In the genomic region with DNA sequence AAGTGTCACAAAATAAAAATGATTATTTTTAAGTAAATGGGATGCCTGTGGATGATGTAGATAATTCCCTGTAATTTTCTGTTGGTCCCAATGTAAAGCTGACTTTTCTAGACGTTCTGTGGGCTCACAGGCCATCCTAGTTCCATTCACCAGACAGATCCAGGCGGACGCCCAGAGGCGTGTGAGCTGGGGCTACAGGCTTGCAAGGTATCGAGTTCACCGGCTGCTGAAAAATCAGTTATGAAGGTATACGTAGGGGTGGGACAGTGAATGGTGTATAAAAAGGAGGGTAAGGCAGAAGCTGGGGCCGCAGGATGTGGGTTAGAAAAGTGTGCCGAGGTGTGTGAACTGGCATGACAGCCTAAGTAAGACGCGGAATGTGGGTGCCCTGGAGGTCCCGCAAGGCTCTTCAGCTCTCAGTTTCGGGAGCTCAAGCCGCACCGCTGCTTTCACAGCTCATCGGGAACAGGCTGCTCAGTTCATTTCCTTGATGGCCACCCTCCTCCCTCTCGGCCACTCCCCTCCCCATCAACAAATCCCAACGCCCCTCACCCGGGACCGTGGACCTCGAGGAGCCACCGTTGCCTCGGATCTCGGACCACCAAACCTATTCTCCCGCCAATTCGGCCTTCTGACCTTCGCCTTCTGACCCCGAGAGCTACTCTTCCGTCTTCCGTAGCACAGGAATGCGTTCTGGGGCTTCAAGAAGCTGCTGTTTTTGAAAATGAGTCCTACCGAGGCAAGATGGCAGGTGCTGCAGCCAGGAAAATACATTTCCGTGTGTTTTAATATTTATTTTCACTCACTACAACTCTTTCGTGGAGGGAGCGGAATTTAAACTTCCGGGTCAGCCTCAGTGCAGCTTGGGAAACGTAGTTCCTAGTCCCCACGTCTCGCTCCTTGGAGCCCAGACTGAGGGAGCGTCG, we compare ENCODE assay signal across 8 cellular contexts. TPM values are rescaled to one million over a fixed set of nuclear protein-coding genes. Genes with fewer than 3 reads are reported as not detected.
A peak's percentile ranks its signal among the peaks of the same experiment; 100 is the strongest.
DNase-seq lines count a peak whose midpoint lies in the region; ATAC-seq and TF ChIP-seq lines count a peak whose summit lies in the region.

A gene with protein sequence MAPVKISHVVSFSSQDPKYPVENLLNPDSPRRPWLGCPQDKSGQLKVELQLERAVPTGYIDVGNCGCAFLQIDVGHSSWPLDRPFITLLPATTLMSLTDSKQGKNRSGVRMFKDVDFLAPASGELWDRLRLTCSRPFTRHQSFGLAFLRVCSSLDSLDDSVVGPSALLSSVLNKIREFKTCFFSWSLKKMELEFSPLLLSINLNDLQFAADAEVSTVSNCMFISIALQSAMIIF (minus strand): TSS at position 782 of the 926 bp plus-strand sequence. CDS start 5,241 bp downstream, outside the sequence.

- WGBS in thymus = under 1% methylated on average over 41 of the region's 41 CpGs

- peak within 1 kb of the TSS; percentile 79 for H3K4me3 ChIP-seq in Jurkat, Clone E6-1 (ENCODE audit: low read length)
- peak within 1 kb of the TSS; percentile 89 for H3K4me3 ChIP-seq in PC-9
- H3K4me3 ChIP-seq in foreskin fibroblast (ENCODE audit: low read depth in 1 of 2, low read length in 2 of 2) = peak within 1 kb of the TSS; percentile 60 to 94
- peak within 1 kb of the TSS; percentile 88 to 98 for H3K4me3 ChIP-seq in neutrophil (ENCODE audit: low read depth in 1 of 2, low read length in 1 of 2)
- peak within 1 kb of the TSS; percentile 92 for H3K4me3 ChIP-seq in thymus (ENCODE audit: low read length)

- H3K9me2 ChIP-seq in PC-9 (ENCODE audit: insufficient read depth) = no peaks in the 10 kb centered on the region

- peak within 1 kb of the TSS; percentile 98 for H3K4me3 Mint-ChIP-seq in activated T-helper 1 cell treated with anti-CD3 and anti-CD28 coated beads, Interleukin-12 subunit alpha, Interleukin-12 subunit beta, Interleukin-2, Interleukin-4 antibody, amounts not matched to agents 30 ng/mL and 10 ng/mL and 1 ng/mL, durations not matched to agents 14 hours and 24 hours and 36 hours

- H3K27ac Mint-ChIP-seq in activated T-helper 1 cell treated with anti-CD3 and anti-CD28 coated beads, Interleukin-12 subunit alpha, Interleukin-12 subunit beta, Interleukin-2, Interleukin-4 antibody, amounts not matched to agents 30 ng/mL and 10 ng/mL and 1 ng/mL, durations not matched to agents 14 hours and 24 hours and 36 hours = peak within 1 kb of the TSS; percentile 95

- CTCF ChIA-PET in PC-9 (lab: Charles Lee) = interaction anchor here (0.6 to 0.9 kb wide), 2 partner anchors 486 to 505 kb away, joined by 3 to 5 read pairs; no protein-coding TSS in a partner anchor

- H3K27me3 ChIP-seq in PC-9 (ENCODE audit: insufficient read depth, low read depth) (no peaks in the 10 kb centered on the region), neutrophil (no peaks in the 10 kb centered on the region), thymus (ENCODE audit: control insufficient read depth, insufficient read depth) (no peaks in the 10 kb centered on the region)

- H3K36me3 Mint-ChIP-seq in activated T-helper 1 cell treated with anti-CD3 and anti-CD28 coated beads, Interleukin-12 subunit alpha, Interleukin-12 subunit beta, Interleukin-2, Interleukin-4 antibody, amounts not matched to agents 30 ng/mL and 10 ng/mL and 1 ng/mL, durations not matched to agents 14 hours and 24 hours and 36 hours (ENCODE audit: low read depth) = peaks cover 18% of the 10 kb centered on the region

- H3F3A ChIP-seq in PC-9 (ENCODE audit: insufficient read depth, low read depth) = no peaks in the 10 kb centered on the region

- H3K9me3 ChIP-seq in PC-9 (ENCODE audit: insufficient read depth, low read depth) = no peaks in the 10 kb centered on the region
- no peaks in the 10 kb centered on the region for H3K9me3 ChIP-seq in neutrophil
- no peaks in the 10 kb centered on the region for H3K9me3 ChIP-seq in thymus (ENCODE audit: control insufficient read depth)

- H3K79me2 ChIP-seq in PC-9 (ENCODE audit: low read depth) = peaks cover 53% of the 10 kb centered on the region

- peak within 1 kb of the TSS; percentile 99 for H3K4me2 ChIP-seq in PC-9

- H3K27ac ChIP-seq in PC-9 = peak within 1 kb of the TSS; percentile 79
- peak within 1 kb of the TSS; percentile 92 for H3K27ac ChIP-seq in neutrophil
- H3K27ac ChIP-seq in thymus (ENCODE audit: low read depth) = peak within 1 kb of the TSS; percentile 95

- H3K36me3 ChIP-seq in PC-9 (ENCODE audit: low read depth) (no peaks in the 10 kb centered on the region), neutrophil (no peaks in the 10 kb centered on the region), thymus (ENCODE audit: control insufficient read depth, insufficient read depth) (no peaks in the 10 kb centered on the region)

- peak within 1 kb of the TSS; percentile 97 for H2AFZ ChIP-seq in PC-9

- H3K9me3 Mint-ChIP-seq in activated T-helper 1 cell treated with anti-CD3 and anti-CD28 coated beads, Interleukin-12 subunit alpha, Interleukin-12 subunit beta, Interleukin-2, Interleukin-4 antibody, amounts not matched to agents 30 ng/mL and 10 ng/mL and 1 ng/mL, durations not matched to agents 14 hours and 24 hours and 36 hours = no peaks in the 10 kb centered on the region

- peaks cover 18% of the 10 kb centered on the region for H3K4me1 ChIP-seq in PC-9 (replicated peaks; ENCODE audit: insufficient read depth)
- peaks cover 24% of the 10 kb centered on the region in 2 experiments for H3K4me1 ChIP-seq in neutrophil (ENCODE audit: control insufficient read depth in 1 of 2, insufficient read depth in 1 of 2, low read depth in 1 of 2, low read length in 1 of 2)
- peaks cover 9% of the 10 kb centered on the region for H3K4me1 ChIP-seq in thymus (ENCODE audit: control insufficient read depth, insufficient read depth, low read length)

- ATAC-seq in GM21737 (IDR thresholded peaks at IDR 0.05; ENCODE audit: unreplicated experiment) = peak; percentile 61

- peak; percentile 90 for DNase-seq in EH (ENCODE audit: low read depth)
- DNase-seq in Jurkat, Clone E6-1 (ENCODE audit: low read depth, low spot score) = peak; percentile 88
- peak in 1 of 2 experiments; percentile 84 for DNase-seq in PC-9
- peak; percentile 51 for DNase-seq in activated T-helper 1 cell treated with anti-CD3 and anti-CD28 coated beads, Interleukin-12 subunit alpha, Interleukin-12 subunit beta, Interleukin-2, Interleukin-4 antibody, amounts not matched to agents 30 ng/mL and 10 ng/mL and 1 ng/mL, durations not matched to agents 14 hours and 24 hours and 36 hours (ENCODE audit: low spot score)
- DNase-seq in foreskin fibroblast = peak; percentile 82 to 94

- H4K20me1 ChIP-seq in PC-9 (ENCODE audit: insufficient read depth) = 0 out of 2 replicates have a peak, but pooled peaks cover 8% of the 10 kb centered on the region

- TF ChIP-seq CTCF in PC-9 (conservative IDR thresholded peaks at IDR 0.05) (no peak), foreskin fibroblast (IDR thresholded peaks at IDR 0.05; ENCODE audit: low read depth, low read length) (no peak), neutrophil (IDR thresholded peaks at IDR 0.05) (no peak)

- peaks cover 46% of the 10 kb centered on the region for H3K4me1 Mint-ChIP-seq in activated T-helper 1 cell treated with anti-CD3 and anti-CD28 coated beads, Interleukin-12 subunit alpha, Interleukin-12 subunit beta, Interleukin-2, Interleukin-4 antibody, amounts not matched to agents 30 ng/mL and 10 ng/mL and 1 ng/mL, durations not matched to agents 14 hours and 24 hours and 36 hours (ENCODE audit: low read depth)

- no peaks in the 10 kb centered on the region for H3K27me3 Mint-ChIP-seq in activated T-helper 1 cell treated with anti-CD3 and anti-CD28 coated beads, Interleukin-12 subunit alpha, Interleukin-12 subunit beta, Interleukin-2, Interleukin-4 antibody, amounts not matched to agents 30 ng/mL and 10 ng/mL and 1 ng/mL, durations not matched to agents 14 hours and 24 hours and 36 hours (ENCODE audit: insufficient read depth)

- POLR2A ChIA-PET in PC-9 (lab: Charles Lee; ENCODE audit: unreplicated experiment) = interaction anchor here (0.6 to 0.9 kb wide), 5 partner anchors 21 to 156 kb away, joined by 3 to 19 read pairs (median 5); no protein-coding TSS in a partner anchor

- TSS peak; percentile 53 for BruUV-seq in PC-9 (replicated peaks; lab: Mats Ljungman, UMichigan)

- intact Hi-C loops in PC-9 (cut with micrococcal nuclease; ENCODE audit: unreplicated experiment) = loop anchor here (1.0 to 5.0 kb wide), 3 partner anchors 17 to 154 kb away; partner anchors contain the start of genes LRRC51 and NUMA1
- intact Hi-C loops in activated T-helper 1 cell treated with anti-CD3 and anti-CD28 coated beads, Interleukin-12 subunit alpha, Interleukin-12 subunit beta, Interleukin-2, Interleukin-4 antibody, amounts not matched to agents 30 ng/mL and 10 ng/mL and 1 ng/mL, durations not matched to agents 14 hours and 24 hours and 36 hours (cut with micrococcal nuclease) = loop anchor here (1.0 to 5.0 kb wide), 9 partner anchors 17 to 476 kb away; partner anchors contain the start of genes ANAPC15, LAMTOR1, LRRC51 and NADSYN1

RNA-seq across cellular contexts. Expression of the gene that starts here (rescaled TPM):
- 6.7 TPM for polyA plus RNA-seq in Jurkat, Clone E6-1 (2012; ENCODE audit: insufficient read depth, insufficient read length)
- total RNA-seq in PC-9 (2021) = 19.3 and 23.4 TPM in 2 replicates
- total RNA-seq in activated T-helper 1 cell treated with anti-CD3 and anti-CD28 coated beads, Interleukin-12 subunit alpha, Interleukin-12 subunit beta, Interleukin-2, Interleukin-4 antibody, amounts not matched to agents 30 ng/mL and 10 ng/mL and 1 ng/mL, durations not matched to agents 14 hours and 24 hours and 36 hours = 20.9 and 21.5 TPM in 2 replicates
- polyA plus RNA-seq in thymus = 3.0 TPM
